ENCODE assay signal across 11 cellular contexts in genomic region chr5:55039843-55040242, GRCh38. TPM values are rescaled to one million over a fixed set of nuclear protein-coding genes. Genes with fewer than 3 reads are reported as not detected.
"Had no signal": no experiment of that assay in that cellular context is flagged by ENCODE, and none has a peak within 500 bp of the region (broad histone marks: within the 10 kb centered on the region; RNA-seq: fewer than 3 reads in every experiment).

No MANE protein-coding gene starts in this region.

- H3K27me3 ChIP-seq: right atrium auricular region had no signal

- H3K36me3 ChIP-seq: right atrium auricular region had no signal

- H3K4me2 ChIP-seq: smooth muscle cell had no signal

- FAIRE-seq: frontal cortex had no signal

- H3K27ac ChIP-seq: right atrium auricular region, VCaP had no signal

- H3K9me3 ChIP-seq: right atrium auricular region had no signal

- DNase-seq: activated CD4-positive, alpha-beta memory T cell treated with anti-CD3 and anti-CD28 coated beads, Interleukin-2, amount 10 ng/mL, durations not matched to agents 7 days and 5 days; activated naive CD4-positive, alpha-beta T cell; midbrain; posterior cingulate gyrus; T-helper 9 cell had no signal

- H3K4me3 ChIP-seq: right atrium auricular region, smooth muscle cell had no signal

RNA-seq across cellular contexts. Expression of gene GZMK, which starts 15.8 kb away (rescaled TPM):
- total RNA-seq: frontal cortex, smooth muscle cell had no signal
- polyA plus RNA-seq: smooth muscle cell had no signal

RNA-seq across cellular contexts. Expression of gene ESM1, which starts 54.5 kb away (rescaled TPM):
- total RNA-seq: activated T-helper 1 cell treated with anti-CD3 and anti-CD28 coated beads, Interleukin-12 subunit alpha, Interleukin-12 subunit beta, Interleukin-2, Interleukin-4 antibody, amounts not matched to agents 30 ng/mL and 10 ng/mL and 1 ng/mL, durations not matched to agents 14 hours and 24 hours and 36 hours; frontal cortex; lower leg skin; right atrium auricular region; smooth muscle cell had no signal
- polyA plus RNA-seq: smooth muscle cell had no signal
